9 cellular contexts compared by ENCODE assay signal in the genomic region with DNA sequence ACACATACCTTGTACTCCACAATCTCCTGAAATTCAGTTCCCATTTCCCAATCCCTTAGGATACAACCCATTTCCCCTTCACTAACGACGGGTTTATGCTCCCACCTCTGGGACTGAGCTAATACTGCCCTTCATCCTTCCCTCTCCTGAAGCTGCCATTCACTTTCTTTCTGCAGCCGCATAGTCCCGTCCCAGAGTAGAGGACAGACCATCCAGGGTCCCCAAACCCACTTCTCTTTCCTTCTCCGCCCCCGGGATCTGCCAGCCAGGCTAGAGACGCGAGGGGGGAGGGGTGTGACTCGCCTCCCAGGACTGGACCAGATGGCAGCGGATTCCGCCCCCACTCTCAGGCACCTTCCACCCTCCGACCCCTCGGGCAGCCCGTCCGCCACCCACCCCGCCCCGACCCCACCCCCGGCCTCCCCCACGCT. TPM values are rescaled to one million over a fixed set of nuclear protein-coding genes. Genes with fewer than 3 reads are reported as not detected.
DNase-seq lines count a peak whose midpoint lies in the region; ATAC-seq, FAIRE-seq and TF ChIP-seq lines count a peak whose summit lies in the region.
"Had no signal": no experiment of that assay in that cellular context is flagged by ENCODE, and none has a peak within 500 bp of the region (broad histone marks: within the 10 kb centered on the region; RNA-seq: fewer than 3 reads in every experiment).

No MANE protein-coding gene starts in this region.

- ATAC-seq in HG02798 (IDR thresholded peaks at IDR 0.05; ENCODE audit: poor library complexity, unreplicated experiment) (peak; percentile 33), Right ventricle myocardium superior (ENCODE audit: poor library complexity) (peak; percentile 73), pancreas (peak; percentile 62 to 77 (median 70)), HG03571 (IDR thresholded peaks at IDR 0.05; ENCODE audit: unreplicated experiment) (no peak)

- H3K9me2 ChIP-seq in OCI-LY1 (ENCODE audit: low read depth, low read length): no peaks in the 10 kb centered on the region

- H3K4me1 ChIP-seq in OCI-LY1 (ENCODE audit: insufficient read depth, low read length, severe bottlenecking) (peaks cover 20% of the 10 kb centered on the region), pancreas (peaks cover 0 to 18% (median 10%) of the 10 kb centered on the region in 3 donors)

- no peaks in the 10 kb centered on the region for H3F3A ChIP-seq in OCI-LY1 (ENCODE audit: insufficient read depth, low read length)

- H3K4me3 ChIP-seq in GM12864 (ENCODE audit: low read depth, low read length): peak overlapping the region; percentile 92
- peak overlapping the region; percentile 89 for H3K4me3 ChIP-seq in OCI-LY1 (ENCODE audit: low read depth, low read length, poor library complexity, severe bottlenecking)
- H3K4me3 ChIP-seq in pancreas: peak overlapping the region; percentile 87 to 99 (median 95)

- 0 to 3% methylated on average over 15 to 19 of the region's 19 CpGs for WGBS in pancreas, 2 donors

- peak overlapping the region; percentile 100 for H3K4me2 ChIP-seq in OCI-LY1 (ENCODE audit: low read length)

- no peak overlapping the region for H2AFZ ChIP-seq in OCI-LY1 (ENCODE audit: low read length)

- peaks cover 27% of the 10 kb centered on the region for H3K79me2 ChIP-seq in OCI-LY1 (ENCODE audit: insufficient read depth, low read length)

- H3K27me3 ChIP-seq in OCI-LY1 (ENCODE audit: insufficient read depth, low read length) (no peaks in the 10 kb centered on the region), pancreas (no peaks in the 10 kb centered on the region)

- TF ChIP-seq CTCF in GM12864 (IDR thresholded peaks at IDR 0.05; ENCODE audit: low read depth, low read length, missing control alignments) (no peak), OCI-LY1 (IDR thresholded peaks at IDR 0.05; ENCODE audit: low read length) (no peak), pancreas (IDR thresholded peaks at IDR 0.05) (no peak)

- no peak for FAIRE-seq in pancreas (lab: Jason Lieb, UNC)
- FAIRE-seq: islet of Langerhans had no signal

- H3K9me3 ChIP-seq in OCI-LY1 (ENCODE audit: low read length): no peaks in the 10 kb centered on the region
- no peaks in the 10 kb centered on the region for H3K9me3 ChIP-seq in pancreas

- H3K27ac ChIP-seq in OCI-LY1 (ENCODE audit: low read depth, low read length, poor library complexity, severe bottlenecking) (peak overlapping the region; percentile 52), pancreas (peak overlapping the region; percentile 69 to 89 (median 78))

- peak overlapping the region; percentile 95 for H3K9ac ChIP-seq in OCI-LY1 (ENCODE audit: low read length)

- DNase-seq in GM12864 (ENCODE audit: low read depth) (no peak), activated gamma-delta T cell treated with Interleukin-2 at 50 U/mL for 16 hours (peak; percentile 6), Right ventricle myocardium superior (peak; percentile 63), pancreas (peak; percentile 31 to 74 (median 56)), germinal center (ENCODE audit: low spot score) (no peak)

- no peaks in the 10 kb centered on the region for H4K20me1 ChIP-seq in OCI-LY1 (ENCODE audit: insufficient read depth, low read length)

- intact Hi-C loops in Right ventricle myocardium superior (cut with DNase I): no loop called here
- intact Hi-C loops in pancreas (cut with DNase I): no loop called here

- H3K36me3 ChIP-seq in OCI-LY1 (ENCODE audit: insufficient read depth, low read length) (0 out of 2 replicates have a peak, but pooled peaks cover 4% of the 10 kb centered on the region), pancreas (no peaks in the 10 kb centered on the region)

RNA-seq across cellular contexts. Expression of a gene that starts 0.7 kb away (rescaled TPM):
- total RNA-seq in Right ventricle myocardium superior (7.4 TPM), pancreas (10 to 100 TPM in 2 of 6 donors, 1 to 10 TPM in 4; 8.0 to 13.8 (median 9.2) TPM)
- 1 to 10 TPM; 3.4 to 3.6 TPM for polyA plus RNA-seq in pancreas

Comparison
In these comparisons a context has a peak if more than half of its experiments do, and no peak if none do; other contexts are left out.
1. DNase-seq: peak in activated gamma-delta T cell treated with Interleukin-2 at 50 U/mL for 16 hours (single experiment), Right ventricle myocardium superior (single experiment) and pancreas (6 of 6); none in GM12864 (single experiment) and germinal center (single experiment).
2. Peak in every context shown above with its lines, with median percentiles within 50 percentile points of each other: H3K4me3 ChIP-seq.